ENCODE assay signal across 13 cellular contexts in the genomic region with DNA sequence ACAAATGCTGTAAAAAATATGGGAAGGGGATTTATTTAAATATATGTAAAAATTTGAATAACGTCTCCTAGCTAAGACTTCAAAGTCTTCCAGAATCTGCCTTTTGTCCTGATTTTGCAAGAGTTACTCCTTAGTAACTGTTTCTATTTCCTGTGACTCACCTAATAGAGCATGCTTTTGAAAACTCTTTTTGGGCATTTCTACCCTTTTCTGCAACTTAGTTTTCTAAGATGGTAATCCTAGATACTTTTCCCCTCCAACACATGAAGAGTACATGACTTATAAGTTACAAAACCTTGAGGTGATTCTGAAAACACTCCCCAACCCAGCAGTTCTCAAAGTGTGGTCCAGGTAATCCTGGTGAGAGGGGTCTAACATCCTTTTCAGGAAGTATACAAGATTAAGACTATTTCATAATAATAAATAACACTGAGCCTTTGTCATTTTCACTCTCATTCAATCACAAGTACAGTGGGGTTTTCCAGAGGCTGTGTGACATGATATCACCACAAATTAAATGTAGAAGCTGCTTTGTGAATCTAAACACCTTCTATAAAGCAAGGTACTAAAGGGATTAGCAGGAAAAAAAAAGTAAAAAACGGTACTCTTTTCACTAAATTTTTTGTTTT. TPM values are rescaled to one million over a fixed set of nuclear protein-coding genes. Genes with fewer than 3 reads are reported as not detected.
DNase-seq lines count a peak whose midpoint lies in the region; FAIRE-seq and TF ChIP-seq lines count a peak whose summit lies in the region.
"Had no signal": no experiment of that assay in that cellular context is flagged by ENCODE, and none has a peak within 500 bp of the region (broad histone marks: within the 10 kb centered on the region; RNA-seq: fewer than 3 reads in every experiment).

No MANE protein-coding gene starts in this region.

- peaks cover 34% of the 10 kb centered on the region for H3K4me1 ChIP-seq in osteoblast (ENCODE audit: insufficient read depth, low read length)

- H3K27me3 ChIP-seq in bronchial epithelial cell (ENCODE audit: control insufficient read depth, insufficient read depth, low read length) (no peaks in the 10 kb centered on the region), osteoblast (ENCODE audit: insufficient read depth, low read length) (no peaks in the 10 kb centered on the region)

- H3K4me3 ChIP-seq in bronchial epithelial cell (ENCODE audit: low read depth, low read length) (no peak overlapping the region), osteoblast (ENCODE audit: insufficient read depth, low read length) (peak overlapping the region; percentile 52)
- H3K4me3 ChIP-seq: coronary artery had no signal

- H3K79me2 ChIP-seq in osteoblast (ENCODE audit: insufficient read depth, low read length): peaks cover 22% of the 10 kb centered on the region

- H3K36me3 ChIP-seq in bronchial epithelial cell (ENCODE audit: control insufficient read depth, insufficient read depth, low read length) (no peaks in the 10 kb centered on the region), osteoblast (ENCODE audit: insufficient read depth, low read length) (peaks cover 6% of the 10 kb centered on the region)

- DNase-seq in NOMO-1 treated with DMSO at 0.1 percent for 48 hours (lab: John Stamatoyannopoulos, UW; ENCODE audit: unreplicated experiment): peak; percentile 46
- DNase-seq in NOMO-1 treated with dmso at 0.1 percent for 144 hours (lab: John Stamatoyannopoulos, UW; ENCODE audit: unreplicated experiment): no peak
- peak; percentile 59 for DNase-seq in MV-4-11 (lab: John Stamatoyannopoulos, UW)
- peak; percentile 35 for DNase-seq in bronchial epithelial cell (ENCODE audit: low read depth)
- DNase-seq in osteoblast (ENCODE audit: insufficient read length, low spot score, missing footprints): no peak
- DNase-seq in stimulated activated CD8-positive, alpha-beta memory T cell treated with anti-CD3 and anti-CD28 coated beads, Interleukin-4, amount 100 ng/mL, for 48 hours: no peak
- DNase-seq in NCI-H2196 (lab: John Stamatoyannopoulos, UW; ENCODE audit: unreplicated experiment): no peak
- no peak for DNase-seq in central memory CD4-positive, alpha-beta T cell
- DNase-seq: activated CD4-positive, alpha-beta T cell treated with anti-CD3 and anti-CD28 coated beads, Interleukin-2, amount 10 ng/mL, durations not matched to agents 7 days and 5 days; NCI-H1417 treated with DMSO at 0.1 percent for 48 hours; RPMI8226 had no signal

- peak overlapping the region; percentile 79 for H3K4me2 ChIP-seq in osteoblast (ENCODE audit: insufficient read depth, low read length)

- H3K27ac ChIP-seq in osteoblast (ENCODE audit: low read depth, low read length): peak overlapping the region; percentile 97
- H3K27ac ChIP-seq: 22Rv1, coronary artery had no signal

- H2AFZ ChIP-seq in osteoblast (ENCODE audit: low read length): no peak overlapping the region

- no peaks in the 10 kb centered on the region for H4K20me1 ChIP-seq in osteoblast (ENCODE audit: insufficient read depth, low read length)

- no peaks in the 10 kb centered on the region for H3K9me3 ChIP-seq in osteoblast (ENCODE audit: low read depth, low read length)

- no peak for FAIRE-seq in bronchial epithelial cell (lab: Jason Lieb, UNC)

- no peak for TF ChIP-seq CTCF in bronchial epithelial cell (IDR thresholded peaks at IDR 0.05; ENCODE audit: insufficient read depth, low read length, severe bottlenecking)
- no peak for TF ChIP-seq CTCF in osteoblast (IDR thresholded peaks at IDR 0.05; ENCODE audit: extremely low read depth, low read depth, low read length)

RNA-seq across cellular contexts. Expression of a gene that starts 31.9 kb away (rescaled TPM):
- 42.9 and 57.7 TPM in 2 replicates for total RNA-seq in bronchial epithelial cell
- total RNA-seq in osteoblast: 36.5 and 37.6 TPM in 2 replicates

Comparison
In these comparisons a context has a peak if more than half of its experiments do, and no peak if none do; other contexts are left out.
1. DNase-seq: peak in NOMO-1 treated with DMSO at 0.1 percent for 48 hours (single experiment), MV-4-11 (single experiment) and bronchial epithelial cell (single experiment); none in NOMO-1 treated with dmso at 0.1 percent for 144 hours (single experiment), osteoblast (single experiment), stimulated activated CD8-positive, alpha-beta memory T cell treated with anti-CD3 and anti-CD28 coated beads, Interleukin-4, amount 100 ng/mL, for 48 hours (single experiment), NCI-H2196 (single experiment) and central memory CD4-positive, alpha-beta T cell (single experiment).